ENCODE assay signal across 28 cellular contexts in genomic region chr14:76465651-76466050, GRCh38.
"Had no signal": no experiment of that assay in that cellular context is flagged by ENCODE, and none has a peak within 500 bp of the region (broad histone marks: within the 10 kb centered on the region; RNA-seq: fewer than 3 reads in every experiment).

No MANE protein-coding gene starts in this region.

- H3K36me3 Mint-ChIP-seq: activated naive CD4-positive, alpha-beta T cell treated with anti-CD3 and anti-CD28 coated beads, Interleukin-2, amount 50 U/mL, for 72 hours; natural killer cell treated with Interleukin-12 subunit alpha and Interleukin-12 subunit beta and Interleukin-15 and Interleukin-18, amount 100 ng/mL, for 72 hours had no signal

- H3K27ac ChIP-seq: breast epithelium, left ventricle myocardium inferior, neutrophil, parathyroid adenoma, psoas muscle, right atrium auricular region, transverse colon had no signal

- H3K4me1 Mint-ChIP-seq: activated CD4-positive, alpha-beta T cell treated with anti-CD3 and anti-CD28 coated beads for 36 hours; central memory CD8-positive, alpha-beta T cell had no signal

- H2AFZ ChIP-seq: parathyroid adenoma had no signal

- H3K4me2 ChIP-seq: smooth muscle cell had no signal

- H3K36me3 ChIP-seq: breast epithelium, left ventricle myocardium inferior, neutrophil, right atrium auricular region, transverse colon had no signal

- H3K9me3 ChIP-seq: breast epithelium, left ventricle myocardium inferior, mucosa of descending colon, neutrophil, psoas muscle, right atrium auricular region, transverse colon had no signal

- H3K9ac ChIP-seq: parathyroid adenoma had no signal

- DNase-seq: activated CD4-positive, alpha-beta T cell treated with anti-CD3 and anti-CD28 coated beads for 36 hours; activated CD4-positive, alpha-beta T cell treated with anti-CD3 and anti-CD28 coated beads, Interleukin-2, amount 50 U/mL, for 4 hours; activated CD4-positive, CD25-positive, alpha-beta regulatory T cell; activated naive CD4-positive, alpha-beta T cell; activated T-cell treated with anti-CD3 and anti-CD28 coated beads for 4 hours; activated T-cell treated with anti-CD3 and anti-CD28 coated beads, Interleukin-2, amount 50 U/mL, for 72 hours; endodermal cell; foreskin fibroblast; hippocampal formation; left ventricle myocardium inferior; mesendoderm; mucosa of descending colon; psoas muscle; stimulated activated CD4-positive, alpha-beta T cell treated with anti-CD3 and anti-CD28 coated beads, Interleukin-1b, Interleukin-23, amount 100 ng/mL, for 48 hours; stimulated activated naive CD4-positive, alpha-beta T cell treated with Interleukin-2 at 50 U/mL for 16 hours; T-helper 1 cell; transverse colon had no signal

- H3K4me1 ChIP-seq: breast epithelium, left ventricle myocardium inferior, parathyroid adenoma, transverse colon had no signal

- H3K4me3 ChIP-seq: breast epithelium, left ventricle myocardium inferior, lung, mucosa of descending colon, psoas muscle, right atrium auricular region, smooth muscle cell, transverse colon had no signal

- H3K9me3 Mint-ChIP-seq: activated naive CD4-positive, alpha-beta T cell treated with anti-CD3 and anti-CD28 coated beads, Interleukin-2, amount 50 U/mL, for 72 hours; activated T-cell treated with anti-CD3 and anti-CD28 coated beads, Interleukin-2, amount 50 U/mL, for 72 hours; central memory CD8-positive, alpha-beta T cell; dendritic cell treated with granulocyte-macrophage colony-stimulating factor and Interleukin-4, amounts not matched to agents 40 ng/mL and 50 ng/mL, for 4 days; natural killer cell treated with Interleukin-12 subunit alpha and Interleukin-12 subunit beta and Interleukin-15 and Interleukin-18, amount 100 ng/mL, for 72 hours; T-helper 2 cell treated with Interferon-gamma antibody and Interleukin-4, amounts not matched to agents 5 μg/mL and 100 μg/mL, for 36 hours had no signal

- H3K27ac Mint-ChIP-seq: activated CD4-positive, alpha-beta T cell treated with anti-CD3 and anti-CD28 coated beads for 36 hours; activated naive CD4-positive, alpha-beta T cell treated with anti-CD3 and anti-CD28 coated beads, Interleukin-2, amount 50 U/mL, for 72 hours; activated T-cell treated with anti-CD3 and anti-CD28 coated beads, Interleukin-2, amount 50 U/mL, for 72 hours; dendritic cell treated with granulocyte-macrophage colony-stimulating factor and Interleukin-4, amounts not matched to agents 40 ng/mL and 50 ng/mL, for 4 days; endodermal cell; natural killer cell treated with Interleukin-12 subunit alpha and Interleukin-12 subunit beta and Interleukin-15 and Interleukin-18, amount 100 ng/mL, for 72 hours; T-helper 2 cell treated with Interferon-gamma antibody and Interleukin-4, amounts not matched to agents 5 μg/mL and 100 μg/mL, for 36 hours had no signal

- H3K79me2 ChIP-seq: parathyroid adenoma had no signal

- H3K27me3 Mint-ChIP-seq: activated CD4-positive, alpha-beta T cell treated with anti-CD3 and anti-CD28 coated beads for 36 hours had no signal

- H3K4me3 Mint-ChIP-seq: activated CD4-positive, alpha-beta T cell treated with anti-CD3 and anti-CD28 coated beads for 36 hours; activated T-cell treated with anti-CD3 and anti-CD28 coated beads, Interleukin-2, amount 50 U/mL, for 72 hours; central memory CD8-positive, alpha-beta T cell; dendritic cell treated with granulocyte-macrophage colony-stimulating factor and Interleukin-4, amounts not matched to agents 40 ng/mL and 50 ng/mL, for 4 days; endodermal cell; natural killer cell treated with Interleukin-12 subunit alpha and Interleukin-12 subunit beta and Interleukin-15 and Interleukin-18, amount 100 ng/mL, for 72 hours; T-helper 2 cell treated with Interferon-gamma antibody and Interleukin-4, amounts not matched to agents 5 μg/mL and 100 μg/mL, for 36 hours had no signal

- H3K27me3 ChIP-seq: breast epithelium, right atrium auricular region, transverse colon had no signal
